In genomic region chr11:68211546-68211945, GRCh38 we compare ENCODE assay signal across 8 cellular contexts. TPM values are rescaled to one million over a fixed set of nuclear protein-coding genes. Genes with fewer than 3 reads are reported as not detected.
DNase-seq lines count a peak whose midpoint lies in the region; ATAC-seq and TF ChIP-seq lines count a peak whose summit lies in the region.

No MANE protein-coding gene starts in this region.

- H3K4me3 Mint-ChIP-seq in T-cell: peak overlapping the region; percentile 88 to 93 (median 88)

- H3K4me3 ChIP-seq in H7 (ENCODE audit: insufficient read depth, low read depth, low read length): 0 out of 2 replicates have a peak overlapping the region, but pooled peaks have one; percentile 6
- H3K4me3 ChIP-seq in fibroblast of the aortic adventitia (ENCODE audit: low read depth, low read length): peak overlapping the region; percentile 94
- H3K4me3 ChIP-seq in gastrocnemius medialis: peak overlapping the region; percentile 67 to 98 (median 91)

- POLR2A ChIA-PET in T-cell (lab: Charles Lee): interaction anchor here in 1 of 2 donors (0.5 kb wide), 1 partner anchor 209 kb away, joined by 3 read pairs; no protein-coding TSS in a partner anchor

- peak overlapping the region; percentile 85 to 87 for H3K27ac Mint-ChIP-seq in T-cell

- TF ChIP-seq CTCF in fibroblast of the aortic adventitia (IDR thresholded peaks at IDR 0.05; ENCODE audit: insufficient read depth, low read length) (no peak), gastrocnemius medialis (IDR thresholded peaks at IDR 0.05 in 4 of 5, conservative IDR thresholded peaks at IDR 0.05 in 1 of 5) (no peak)

- H3K36me3 ChIP-seq in H7 (replicated peaks; ENCODE audit: control insufficient read depth, insufficient read depth, low read length) (no peaks in the 10 kb centered on the region), gastrocnemius medialis (no peaks in the 10 kb centered on the region)

- H3K27me3 ChIP-seq in H7 (ENCODE audit: control insufficient read depth, insufficient read depth, low read length): peaks cover 11% of the 10 kb centered on the region
- H3K27me3 ChIP-seq in gastrocnemius medialis: no peaks in the 10 kb centered on the region

- peaks cover 59 to 67% (median 61%) of the 10 kb centered on the region in 3 donors for H3K4me1 Mint-ChIP-seq in T-cell

- CTCF ChIA-PET in T-cell (lab: Charles Lee): no interaction called here

- no peaks in the 10 kb centered on the region for H3K9me3 Mint-ChIP-seq in T-cell

- no peaks in the 10 kb centered on the region for H3K36me3 Mint-ChIP-seq in T-cell

- ATAC-seq in T-cell (replicated peaks in 1 of 4): no peak
- no peak for ATAC-seq in gastrocnemius medialis
- no peak for ATAC-seq in HG02884 (IDR thresholded peaks at IDR 0.05; ENCODE audit: unreplicated experiment)

- H3K9me3 ChIP-seq in gastrocnemius medialis: no peaks in the 10 kb centered on the region

- H3K27ac ChIP-seq in gastrocnemius medialis: peak overlapping the region; percentile 89 to 99 (median 92)

- intact Hi-C loops in gastrocnemius medialis (cut with DNase I; ENCODE audit: low total_unique reads): loop anchor here (10.0 kb wide), 1 partner anchor 693 kb away; the partner anchor contains the start of genes IGHMBP2 and MRPL21

- TF ChIP-seq POLR2A in gastrocnemius medialis (IDR thresholded peaks at IDR 0.05): no peak

- peaks cover 46 to 54% of the 10 kb centered on the region in 2 donors for H3K4me1 ChIP-seq in gastrocnemius medialis

- peaks cover 3 to 8% of the 10 kb centered on the region in 2 donors for H3K27me3 Mint-ChIP-seq in T-cell

- DNase-seq in H7 (no peak), T-cell (no peak), fibroblast of the aortic adventitia (ENCODE audit: low read depth) (no peak), gastrocnemius medialis (no peak), NCI-H2107 treated with DMSO at 0.1 percent for 48 hours (lab: John Stamatoyannopoulos, UW; ENCODE audit: unreplicated experiment) (no peak), DMS79 (lab: John Stamatoyannopoulos, UW) (no peak), cerebellum (ENCODE audit: low spot score) (no peak)

- in situ Hi-C loops in gastrocnemius medialis (cut with MboI; ENCODE audit: low sequenced_read_pairs in 4 of 4): no loop called here

RNA-seq across cellular contexts. Expression of gene KMT5B, which starts 1.6 kb away (rescaled TPM):
- 17.5 and 22.8 TPM in 2 replicates for total RNA-seq in H7 (2014; rRNA removed; shearing (Covaris generic))
- 10 to 100 TPM; 35.1 to 56.6 (median 48.5) TPM for total RNA-seq in T-cell
- total RNA-seq in fibroblast of the aortic adventitia (ENCODE audit: low replicate concordance): 20.1 and 43.4 TPM in 2 replicates
- total RNA-seq in gastrocnemius medialis: 10 to 100 TPM; 17.3 to 21.0 (median 19.2) TPM
- total RNA-seq in cerebellum: 105 TPM

Comparison
In these comparisons a context has a peak if more than half of its experiments do, and no peak if none do; other contexts are left out.
1. H3K4me3 ChIP-seq: peak in every context shown above with its lines; median percentile 94 in fibroblast of the aortic adventitia; 91 in gastrocnemius medialis; 6 in H7.